In the genomic region with DNA sequence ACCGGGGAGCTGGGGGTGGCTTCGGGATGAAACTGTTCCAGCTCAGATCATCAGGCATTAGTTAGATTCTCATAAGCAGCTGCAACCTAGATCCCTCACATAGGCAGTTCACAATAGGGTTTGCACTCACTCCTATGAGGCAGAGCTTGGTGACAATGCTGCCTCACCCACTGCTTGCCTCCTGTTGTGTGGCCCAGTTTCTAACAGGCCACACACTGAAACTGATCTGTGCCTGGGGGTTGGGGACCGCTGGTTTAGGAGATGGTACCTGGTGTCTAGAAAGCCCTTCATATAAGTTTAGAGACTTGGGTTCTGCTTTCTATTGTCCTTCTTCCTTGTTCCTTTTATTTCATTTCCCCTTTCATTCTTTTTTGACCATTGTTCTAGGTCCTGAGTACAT, we compare ENCODE assay signal across 1 cellular context.
TF ChIP-seq lines count a peak whose summit lies in the region.

No MANE protein-coding gene starts in this region.

TF ChIP-seq in GM23338, 12 proteins besides CTCF, POLR2A, EP300 and RAD21 (continued from another document):
- TF ChIP-seq, protein P1, sequence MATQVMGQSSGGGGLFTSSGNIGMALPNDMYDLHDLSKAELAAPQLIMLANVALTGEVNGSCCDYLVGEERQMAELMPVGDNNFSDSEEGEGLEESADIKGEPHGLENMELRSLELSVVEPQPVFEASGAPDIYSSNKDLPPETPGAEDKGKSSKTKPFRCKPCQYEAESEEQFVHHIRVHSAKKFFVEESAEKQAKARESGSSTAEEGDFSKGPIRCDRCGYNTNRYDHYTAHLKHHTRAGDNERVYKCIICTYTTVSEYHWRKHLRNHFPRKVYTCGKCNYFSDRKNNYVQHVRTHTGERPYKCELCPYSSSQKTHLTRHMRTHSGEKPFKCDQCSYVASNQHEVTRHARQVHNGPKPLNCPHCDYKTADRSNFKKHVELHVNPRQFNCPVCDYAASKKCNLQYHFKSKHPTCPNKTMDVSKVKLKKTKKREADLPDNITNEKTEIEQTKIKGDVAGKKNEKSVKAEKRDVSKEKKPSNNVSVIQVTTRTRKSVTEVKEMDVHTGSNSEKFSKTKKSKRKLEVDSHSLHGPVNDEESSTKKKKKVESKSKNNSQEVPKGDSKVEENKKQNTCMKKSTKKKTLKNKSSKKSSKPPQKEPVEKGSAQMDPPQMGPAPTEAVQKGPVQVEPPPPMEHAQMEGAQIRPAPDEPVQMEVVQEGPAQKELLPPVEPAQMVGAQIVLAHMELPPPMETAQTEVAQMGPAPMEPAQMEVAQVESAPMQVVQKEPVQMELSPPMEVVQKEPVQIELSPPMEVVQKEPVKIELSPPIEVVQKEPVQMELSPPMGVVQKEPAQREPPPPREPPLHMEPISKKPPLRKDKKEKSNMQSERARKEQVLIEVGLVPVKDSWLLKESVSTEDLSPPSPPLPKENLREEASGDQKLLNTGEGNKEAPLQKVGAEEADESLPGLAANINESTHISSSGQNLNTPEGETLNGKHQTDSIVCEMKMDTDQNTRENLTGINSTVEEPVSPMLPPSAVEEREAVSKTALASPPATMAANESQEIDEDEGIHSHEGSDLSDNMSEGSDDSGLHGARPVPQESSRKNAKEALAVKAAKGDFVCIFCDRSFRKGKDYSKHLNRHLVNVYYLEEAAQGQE (IDR thresholded peaks at IDR 0.05; ENCODE audit: unreplicated experiment) = no peak
- TF ChIP-seq STAT1 (IDR thresholded peaks at IDR 0.05; ENCODE audit: unreplicated experiment) = no peak
- TF ChIP-seq CREB1 (CRISPR knock-in tag; IDR thresholded peaks at IDR 0.05; ENCODE audit: low read depth) = no peak
- TF ChIP-seq, protein P2, sequence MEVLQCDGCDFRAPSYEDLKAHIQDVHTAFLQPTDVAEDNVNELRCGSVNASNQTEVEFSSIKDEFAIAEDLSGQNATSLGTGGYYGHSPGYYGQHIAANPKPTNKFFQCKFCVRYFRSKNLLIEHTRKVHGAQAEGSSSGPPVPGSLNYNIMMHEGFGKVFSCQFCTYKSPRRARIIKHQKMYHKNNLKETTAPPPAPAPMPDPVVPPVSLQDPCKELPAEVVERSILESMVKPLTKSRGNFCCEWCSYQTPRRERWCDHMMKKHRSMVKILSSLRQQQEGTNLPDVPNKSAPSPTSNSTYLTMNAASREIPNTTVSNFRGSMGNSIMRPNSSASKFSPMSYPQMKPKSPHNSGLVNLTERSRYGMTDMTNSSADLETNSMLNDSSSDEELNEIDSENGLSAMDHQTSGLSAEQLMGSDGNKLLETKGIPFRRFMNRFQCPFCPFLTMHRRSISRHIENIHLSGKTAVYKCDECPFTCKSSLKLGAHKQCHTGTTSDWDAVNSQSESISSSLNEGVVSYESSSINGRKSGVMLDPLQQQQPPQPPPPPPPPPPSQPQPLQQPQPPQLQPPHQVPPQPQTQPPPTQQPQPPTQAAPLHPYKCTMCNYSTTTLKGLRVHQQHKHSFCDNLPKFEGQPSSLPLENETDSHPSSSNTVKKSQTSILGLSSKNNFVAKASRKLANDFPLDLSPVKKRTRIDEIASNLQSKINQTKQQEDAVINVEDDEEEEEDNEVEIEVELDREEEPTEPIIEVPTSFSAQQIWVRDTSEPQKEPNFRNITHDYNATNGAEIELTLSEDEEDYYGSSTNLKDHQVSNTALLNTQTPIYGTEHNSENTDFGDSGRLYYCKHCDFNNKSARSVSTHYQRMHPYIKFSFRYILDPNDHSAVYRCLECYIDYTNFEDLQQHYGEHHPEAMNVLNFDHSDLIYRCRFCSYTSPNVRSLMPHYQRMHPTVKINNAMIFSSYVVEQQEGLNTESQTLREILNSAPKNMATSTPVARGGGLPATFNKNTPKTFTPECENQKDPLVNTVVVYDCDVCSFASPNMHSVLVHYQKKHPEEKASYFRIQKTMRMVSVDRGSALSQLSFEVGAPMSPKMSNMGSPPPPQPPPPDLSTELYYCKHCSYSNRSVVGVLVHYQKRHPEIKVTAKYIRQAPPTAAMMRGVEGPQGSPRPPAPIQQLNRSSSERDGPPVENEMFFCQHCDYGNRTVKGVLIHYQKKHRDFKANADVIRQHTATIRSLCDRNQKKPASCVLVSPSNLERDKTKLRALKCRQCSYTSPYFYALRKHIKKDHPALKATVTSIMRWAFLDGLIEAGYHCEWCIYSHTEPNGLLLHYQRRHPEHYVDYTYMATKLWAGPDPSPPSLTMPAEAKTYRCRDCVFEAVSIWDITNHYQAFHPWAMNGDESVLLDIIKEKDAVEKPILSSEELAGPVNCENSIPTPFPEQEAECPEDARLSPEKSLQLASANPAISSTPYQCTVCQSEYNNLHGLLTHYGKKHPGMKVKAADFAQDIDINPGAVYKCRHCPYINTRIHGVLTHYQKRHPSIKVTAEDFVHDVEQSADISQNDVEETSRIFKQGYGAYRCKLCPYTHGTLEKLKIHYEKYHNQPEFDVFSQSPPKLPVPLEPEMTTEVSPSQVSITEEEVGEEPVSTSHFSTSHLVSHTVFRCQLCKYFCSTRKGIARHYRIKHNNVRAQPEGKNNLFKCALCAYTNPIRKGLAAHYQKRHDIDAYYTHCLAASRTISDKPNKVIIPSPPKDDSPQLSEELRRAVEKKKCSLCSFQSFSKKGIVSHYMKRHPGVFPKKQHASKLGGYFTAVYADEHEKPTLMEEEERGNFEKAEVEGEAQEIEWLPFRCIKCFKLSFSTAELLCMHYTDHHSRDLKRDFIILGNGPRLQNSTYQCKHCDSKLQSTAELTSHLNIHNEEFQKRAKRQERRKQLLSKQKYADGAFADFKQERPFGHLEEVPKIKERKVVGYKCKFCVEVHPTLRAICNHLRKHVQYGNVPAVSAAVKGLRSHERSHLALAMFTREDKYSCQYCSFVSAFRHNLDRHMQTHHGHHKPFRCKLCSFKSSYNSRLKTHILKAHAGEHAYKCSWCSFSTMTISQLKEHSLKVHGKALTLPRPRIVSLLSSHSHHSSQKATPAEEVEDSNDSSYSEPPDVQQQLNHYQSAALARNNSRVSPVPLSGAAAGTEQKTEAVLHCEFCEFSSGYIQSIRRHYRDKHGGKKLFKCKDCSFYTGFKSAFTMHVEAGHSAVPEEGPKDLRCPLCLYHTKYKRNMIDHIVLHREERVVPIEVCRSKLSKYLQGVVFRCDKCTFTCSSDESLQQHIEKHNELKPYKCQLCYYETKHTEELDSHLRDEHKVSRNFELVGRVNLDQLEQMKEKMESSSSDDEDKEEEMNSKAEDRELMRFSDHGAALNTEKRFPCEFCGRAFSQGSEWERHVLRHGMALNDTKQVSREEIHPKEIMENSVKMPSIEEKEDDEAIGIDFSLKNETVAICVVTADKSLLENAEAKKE (CRISPR knock-in tag; IDR thresholded peaks at IDR 0.05) = no peak
- no peak for TF ChIP-seq EZH2 (IDR thresholded peaks at IDR 0.05; ENCODE audit: low read depth, unreplicated experiment)
- no peak for TF ChIP-seq ZNF331 (CRISPR knock-in tag; IDR thresholded peaks at IDR 0.05; ENCODE audit: low read depth)
